ENCODE assay signal across 8 cellular contexts in the genomic region with DNA sequence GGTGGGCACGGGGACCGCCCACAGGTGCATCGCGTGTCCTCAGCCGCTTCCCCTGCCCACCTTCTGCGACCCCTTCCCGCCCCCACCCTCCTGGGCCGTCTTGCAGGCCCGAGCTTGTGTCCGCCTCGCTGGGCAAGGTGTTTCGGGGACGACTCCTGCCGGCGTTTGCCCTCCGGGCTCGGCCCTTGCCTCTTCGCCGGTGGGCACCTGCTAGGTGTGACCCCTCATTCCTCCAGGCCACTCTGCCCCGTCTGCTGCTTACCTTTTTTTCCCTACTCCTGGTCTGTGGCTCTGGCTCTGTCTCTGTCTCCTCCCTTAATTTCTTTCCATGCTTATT.
DNase-seq lines count a peak whose midpoint lies in the region; ATAC-seq and TF ChIP-seq lines count a peak whose summit lies in the region.
"Not testable (repeated sequence)": the region's sequence is repeated elsewhere in the genome, so short reads cannot be mapped to it uniquely, and the experiment has no call there.

No MANE protein-coding gene starts in this region.

- peak overlapping the region; percentile 69 for H3K4me3 ChIP-seq in CD8-positive, alpha-beta T cell (ENCODE audit: low read depth, low read length)
- H3K4me3 ChIP-seq in LNCaP clone FGC (ENCODE audit: low read depth, low read length) (peak overlapping the region; percentile 62), brain microvascular endothelial cell (ENCODE audit: low read depth, low read length) (peak overlapping the region; percentile 77), fibroblast of pulmonary artery (replicated peaks; ENCODE audit: low read depth, low read length) (peak overlapping the region; percentile 76), lower lobe of right lung (peak overlapping the region; percentile 73)

- H3K27me3 ChIP-seq in CD8-positive, alpha-beta T cell (ENCODE audit: insufficient read depth, low read length); brain microvascular endothelial cell (replicated peaks); lower lobe of right lung (ENCODE audit: low read depth): not testable (repeated sequence)

- not testable (repeated sequence) for TF ChIP-seq CTCF in CD8-positive, alpha-beta T cell (IDR thresholded peaks at IDR 0.05); LNCaP clone FGC (IDR thresholded peaks at IDR 0.05; ENCODE audit: control insufficient read depth, extremely low read depth, insufficient read depth); brain microvascular endothelial cell (IDR thresholded peaks at IDR 0.05; ENCODE audit: low read depth, low read length, missing control alignments); fibroblast of pulmonary artery (IDR thresholded peaks at IDR 0.05; ENCODE audit: low read length, missing control alignments); lower lobe of right lung (IDR thresholded peaks at IDR 0.05); progenitor cell of endocrine pancreas (IDR thresholded peaks at IDR 0.05; ENCODE audit: unreplicated experiment); type B pancreatic cell (conservative IDR thresholded peaks at IDR 0.05)

- H3K27ac Mint-ChIP-seq in CD8-positive, alpha-beta T cell; activated CD4-positive, alpha-beta T cell treated with anti-CD3 and anti-CD28 coated beads for 36 hours; progenitor cell of endocrine pancreas: not testable (repeated sequence)
- peak overlapping the region; percentile 87 for H3K27ac Mint-ChIP-seq in type B pancreatic cell

- H3K36me3 Mint-ChIP-seq in CD8-positive, alpha-beta T cell; activated CD4-positive, alpha-beta T cell treated with anti-CD3 and anti-CD28 coated beads for 36 hours (ENCODE audit: low read depth); progenitor cell of endocrine pancreas (ENCODE audit: insufficient read depth); type B pancreatic cell: not testable (repeated sequence)

- POLR2A ChIA-PET in CD8-positive, alpha-beta T cell (lab: Charles Lee); activated CD4-positive, alpha-beta T cell treated with anti-CD3 and anti-CD28 coated beads for 36 hours (lab: Charles Lee): not testable (repeated sequence)

- intact Hi-C loops in CD8-positive, alpha-beta T cell (cut with DNase I, micrococcal nuclease), result loop anchor here in 1 of 2 experiments (2.0 to 5.0 kb wide), 2 partner anchors 58 to 122 kb away; no protein-coding TSS in a partner anchor
- intact Hi-C loops in activated CD4-positive, alpha-beta T cell treated with anti-CD3 and anti-CD28 coated beads for 36 hours (cut with DNase I, micrococcal nuclease), result loop anchor here (2.0 to 5.0 kb wide), 7 partner anchors 122 to 772 kb away; a partner anchor contains a TSS
- intact Hi-C loops in lower lobe of right lung (cut with DNase I), result not testable (repeated sequence)

- H3K9me3 Mint-ChIP-seq in CD8-positive, alpha-beta T cell; activated CD4-positive, alpha-beta T cell treated with anti-CD3 and anti-CD28 coated beads for 36 hours (ENCODE audit: low read depth); progenitor cell of endocrine pancreas (ENCODE audit: low read depth); type B pancreatic cell: not testable (repeated sequence)

- H3K4me1 Mint-ChIP-seq in CD8-positive, alpha-beta T cell (ENCODE audit: low read depth), result peaks cover 30% of the 10 kb centered on the region
- peaks cover 37% of the 10 kb centered on the region for H3K4me1 Mint-ChIP-seq in activated CD4-positive, alpha-beta T cell treated with anti-CD3 and anti-CD28 coated beads for 36 hours
- H3K4me1 Mint-ChIP-seq in progenitor cell of endocrine pancreas (ENCODE audit: low read depth); type B pancreatic cell (ENCODE audit: unreplicated experiment): not testable (repeated sequence)

- CTCF ChIA-PET in CD8-positive, alpha-beta T cell (lab: Charles Lee); activated CD4-positive, alpha-beta T cell treated with anti-CD3 and anti-CD28 coated beads for 36 hours (lab: Charles Lee): not testable (repeated sequence)

- peaks cover 20% of the 10 kb centered on the region for H3K4me1 ChIP-seq in CD8-positive, alpha-beta T cell (ENCODE audit: insufficient read depth, low read length)
- peaks cover 16% of the 10 kb centered on the region for H3K4me1 ChIP-seq in lower lobe of right lung

- DNase-seq in CD8-positive, alpha-beta T cell; LNCaP clone FGC (ENCODE audit: low read depth); activated CD4-positive, alpha-beta T cell treated with anti-CD3 and anti-CD28 coated beads for 36 hours; brain microvascular endothelial cell; fibroblast of pulmonary artery (ENCODE audit: low read depth); lower lobe of right lung; progenitor cell of endocrine pancreas (ENCODE audit: low spot score, unreplicated experiment); type B pancreatic cell (ENCODE audit: extremely low spot score, unreplicated experiment): not testable (repeated sequence)

- in situ Hi-C loops in brain microvascular endothelial cell (cut with HindIII; ENCODE audit: low pct_ligation_motif_present, low sequenced_read_pairs), result not testable (repeated sequence)

- not testable (repeated sequence) for H3K9me3 ChIP-seq in CD8-positive, alpha-beta T cell (ENCODE audit: low read length); lower lobe of right lung

- peak overlapping the region; percentile 75 for H3K4me3 Mint-ChIP-seq in CD8-positive, alpha-beta T cell
- H3K4me3 Mint-ChIP-seq in activated CD4-positive, alpha-beta T cell treated with anti-CD3 and anti-CD28 coated beads for 36 hours, result peak overlapping the region; percentile 82
- H3K4me3 Mint-ChIP-seq in progenitor cell of endocrine pancreas (ENCODE audit: low read depth) (peak overlapping the region; percentile 90), type B pancreatic cell (peak overlapping the region; percentile 88)

- H3K27me3 Mint-ChIP-seq in CD8-positive, alpha-beta T cell (ENCODE audit: low read depth); activated CD4-positive, alpha-beta T cell treated with anti-CD3 and anti-CD28 coated beads for 36 hours; progenitor cell of endocrine pancreas: not testable (repeated sequence)
- peaks cover 38% of the 10 kb centered on the region for H3K27me3 Mint-ChIP-seq in type B pancreatic cell

- ATAC-seq in CD8-positive, alpha-beta T cell; activated CD4-positive, alpha-beta T cell treated with anti-CD3 and anti-CD28 coated beads for 36 hours: not testable (repeated sequence)
- peak; percentile 1 to 8 for ATAC-seq in lower lobe of right lung

- not testable (repeated sequence) for H3K27ac ChIP-seq in CD8-positive, alpha-beta T cell (ENCODE audit: low read depth, low read length); brain microvascular endothelial cell; lower lobe of right lung

- H3K36me3 ChIP-seq in CD8-positive, alpha-beta T cell (ENCODE audit: insufficient read depth, low read length); brain microvascular endothelial cell (replicated peaks); lower lobe of right lung: not testable (repeated sequence)
